ENCODE assay signal across 24 cellular contexts in genomic region chr11:80349986-80350385, GRCh38.
"Had no signal": no experiment of that assay in that cellular context is flagged by ENCODE, and none has a peak within 500 bp of the region (broad histone marks: within the 10 kb centered on the region; RNA-seq: fewer than 3 reads in every experiment).

No MANE protein-coding gene starts in this region.

- H3K27ac ChIP-seq: esophagus squamous epithelium, left lung, ovary, psoas muscle, sigmoid colon, spleen, thoracic aorta, tibial nerve, vagina had no signal

- H3K4me3 ChIP-seq: esophagus squamous epithelium, left lung, ovary, psoas muscle, sigmoid colon, spleen, thoracic aorta, tibial nerve, vagina had no signal

- H3K36me3 ChIP-seq: esophagus squamous epithelium, left lung, ovary, sigmoid colon, spleen, thoracic aorta, tibial nerve, vagina had no signal

- ATAC-seq: natural killer cell; psoas muscle; stimulated activated memory B cell treated with anti-CD40 and anti-IgM and Interleukin-4, amounts not matched to agents 10 μg/mL and 1 μg/mL and 100 μg/mL, for 72 hours; stimulated activated naive CD8-positive, alpha-beta T cell treated with anti-CD3 and anti-CD28 coated beads, Interleukin-15, Interleukin-2, amounts not matched to agents 100 U/mL and 50 U/mL, for 24 hours had no signal

- H3K27me3 ChIP-seq: esophagus squamous epithelium, left lung, ovary, sigmoid colon, spleen, tibial nerve, vagina had no signal

- H3K9me3 ChIP-seq: esophagus squamous epithelium, left lung, ovary, psoas muscle, sigmoid colon, spleen, thoracic aorta, tibial nerve, vagina had no signal

- H3K4me1 ChIP-seq: esophagus squamous epithelium, left lung, psoas muscle, sigmoid colon, spleen, tibial nerve, vagina had no signal

- DNase-seq: effector CD8-positive, alpha-beta T cell; endodermal cell; erythroblast; esophagus squamous epithelium; kidney; left lung; mammary epithelial cell; mesendoderm; midbrain; natural killer cell; occipital lobe; ovary; posterior cingulate gyrus; psoas muscle; right cardiac atrium; sigmoid colon; spleen; stimulated activated CD4-positive, alpha-beta T cell treated with anti-CD3 and anti-CD28 coated beads, Interleukin-4, amount 100 ng/mL, for 4 hours; stimulated activated naive CD8-positive, alpha-beta T cell treated with anti-CD3 and anti-CD28 coated beads, Interleukin-15, Interleukin-2, amounts not matched to agents 100 U/mL and 50 U/mL, for 24 hours; substantia nigra had no signal
